In genomic region chr3:71018794-71019193, GRCh38 we compare ENCODE assay signal across 25 cellular contexts.
DNase-seq lines count a peak whose midpoint lies in the region; ATAC-seq lines count a peak whose summit lies in the region.
"Had no signal": no experiment of that assay in that cellular context is flagged by ENCODE, and none has a peak within 500 bp of the region (broad histone marks: within the 10 kb centered on the region; RNA-seq: fewer than 3 reads in every experiment).

No MANE protein-coding gene starts in this region.

- H3K4me1 Mint-ChIP-seq in activated CD4-positive, alpha-beta memory T cell treated with anti-CD3 and anti-CD28 coated beads for 36 hours (ENCODE audit: low read depth) = peaks cover 57% of the 10 kb centered on the region
- H3K4me1 Mint-ChIP-seq in activated CD4-positive, alpha-beta memory T cell treated with anti-CD3 and anti-CD28 coated beads, Interleukin-2, amount 10 ng/mL, durations not matched to agents 7 days and 5 days = peaks cover 2% of the 10 kb centered on the region
- H3K4me1 Mint-ChIP-seq in stimulated activated naive B cell treated with anti-CD40 and anti-IgM and Interleukin-4, amounts not matched to agents 10 μg/mL and 1 μg/mL and 100 μg/mL, for 72 hours = peaks cover 18 to 32% of the 10 kb centered on the region in 2 donors

- no peak overlapping the region for H3K4me3 Mint-ChIP-seq in activated CD4-positive, alpha-beta memory T cell treated with anti-CD3 and anti-CD28 coated beads for 36 hours
- no peak overlapping the region for H3K4me3 Mint-ChIP-seq in activated CD4-positive, alpha-beta memory T cell treated with anti-CD3 and anti-CD28 coated beads, Interleukin-2, amount 10 ng/mL, durations not matched to agents 7 days and 5 days
- no peak overlapping the region for H3K4me3 Mint-ChIP-seq in stimulated activated naive B cell treated with anti-CD40 and anti-IgM and Interleukin-4, amounts not matched to agents 10 μg/mL and 1 μg/mL and 100 μg/mL, for 72 hours
- H3K4me3 Mint-ChIP-seq: activated naive CD8-positive, alpha-beta T cell treated with anti-CD3 and anti-CD28 coated beads, Interleukin-2, amount 10 ng/mL, durations not matched to agents 7 days and 5 days; activated T-cell treated with anti-CD3 and anti-CD28 coated beads, Interleukin-2, amount 50 U/mL, for 4 hours; nephron had no signal

- H3K36me3 Mint-ChIP-seq in activated CD4-positive, alpha-beta memory T cell treated with anti-CD3 and anti-CD28 coated beads for 36 hours = peaks cover 40% of the 10 kb centered on the region
- H3K36me3 Mint-ChIP-seq in activated CD4-positive, alpha-beta memory T cell treated with anti-CD3 and anti-CD28 coated beads, Interleukin-2, amount 10 ng/mL, durations not matched to agents 7 days and 5 days (ENCODE audit: low read depth) = peaks cover 40% of the 10 kb centered on the region
- peaks cover 37 to 56% of the 10 kb centered on the region in 2 donors for H3K36me3 Mint-ChIP-seq in stimulated activated naive B cell treated with anti-CD40 and anti-IgM and Interleukin-4, amounts not matched to agents 10 μg/mL and 1 μg/mL and 100 μg/mL, for 72 hours

- intact Hi-C loops in activated CD4-positive, alpha-beta memory T cell treated with anti-CD3 and anti-CD28 coated beads for 36 hours (cut with micrococcal nuclease) = no loop called here

- peak overlapping the region; percentile 40 for H3K27ac Mint-ChIP-seq in activated CD4-positive, alpha-beta memory T cell treated with anti-CD3 and anti-CD28 coated beads for 36 hours
- H3K27ac Mint-ChIP-seq in activated CD4-positive, alpha-beta memory T cell treated with anti-CD3 and anti-CD28 coated beads, Interleukin-2, amount 10 ng/mL, durations not matched to agents 7 days and 5 days = no peak overlapping the region
- peak overlapping the region; percentile 56 for H3K27ac Mint-ChIP-seq in stimulated activated naive B cell treated with anti-CD40 and anti-IgM and Interleukin-4, amounts not matched to agents 10 μg/mL and 1 μg/mL and 100 μg/mL, for 72 hours
- H3K27ac Mint-ChIP-seq: activated naive CD8-positive, alpha-beta T cell treated with anti-CD3 and anti-CD28 coated beads, Interleukin-2, amount 10 ng/mL, durations not matched to agents 7 days and 5 days; nephron had no signal

- H3K9me3 Mint-ChIP-seq in activated CD4-positive, alpha-beta memory T cell treated with anti-CD3 and anti-CD28 coated beads for 36 hours = peaks cover 13% of the 10 kb centered on the region
- peaks cover 1% of the 10 kb centered on the region for H3K9me3 Mint-ChIP-seq in activated CD4-positive, alpha-beta memory T cell treated with anti-CD3 and anti-CD28 coated beads, Interleukin-2, amount 10 ng/mL, durations not matched to agents 7 days and 5 days
- H3K9me3 Mint-ChIP-seq in stimulated activated naive B cell treated with anti-CD40 and anti-IgM and Interleukin-4, amounts not matched to agents 10 μg/mL and 1 μg/mL and 100 μg/mL, for 72 hours = no peaks in the 10 kb centered on the region
- H3K9me3 Mint-ChIP-seq: activated naive CD8-positive, alpha-beta T cell treated with anti-CD3 and anti-CD28 coated beads, Interleukin-2, amount 10 ng/mL, durations not matched to agents 7 days and 5 days; activated T-cell treated with anti-CD3 and anti-CD28 coated beads, Interleukin-2, amount 50 U/mL, for 4 hours; nephron had no signal

- no peak for DNase-seq in activated CD4-positive, alpha-beta memory T cell treated with anti-CD3 and anti-CD28 coated beads for 36 hours
- DNase-seq in activated CD4-positive, alpha-beta memory T cell treated with anti-CD3 and anti-CD28 coated beads, Interleukin-2, amount 10 ng/mL, durations not matched to agents 7 days and 5 days = no peak
- DNase-seq in amygdala (lab: John Stamatoyannopoulos, UW) (peak in 34 of 56 donors; percentile 2 to 70 (median 32)), inferior parietal cortex (ENCODE audit: extremely low spot score) (peak; percentile 68), NCI-H1694 treated with DMSO at 0.1 percent for 48 hours (lab: John Stamatoyannopoulos, UW) (no peak), DMS 273 treated with DMSO at 0.1 percent for 48 hours (lab: John Stamatoyannopoulos, UW) (no peak)
- no peak for DNase-seq in stimulated activated naive B cell treated with anti-CD40 and anti-IgM and Interleukin-4, amounts not matched to agents 10 μg/mL and 1 μg/mL and 100 μg/mL, for 72 hours
- DNase-seq: 8988T; activated CD4-positive, alpha-beta T cell treated with anti-CD3 and anti-CD28 coated beads, Interleukin-2, amount 50 U/mL, for 48 hours; activated naive CD8-positive, alpha-beta T cell treated with anti-CD3 and anti-CD28 coated beads, Interleukin-2, amount 10 ng/mL, durations not matched to agents 7 days and 5 days; activated T-cell treated with anti-CD3 and anti-CD28 coated beads, Interleukin-2, amount 50 U/mL, for 4 hours; BE2C; Calu3; cortex of kidney; H7; kidney; mesendoderm; NCI-H187 treated with DMSO at 0.1 percent for 48 hours; NCI-H226; OCI-M1; stomach had no signal

- CTCF ChIA-PET in activated CD4-positive, alpha-beta memory T cell treated with anti-CD3 and anti-CD28 coated beads for 36 hours (lab: Charles Lee) = no interaction called here
- CTCF ChIA-PET in activated CD4-positive, alpha-beta memory T cell treated with anti-CD3 and anti-CD28 coated beads, Interleukin-2, amount 10 ng/mL, durations not matched to agents 7 days and 5 days (lab: Charles Lee) = no interaction called here

- no peak for ATAC-seq in stimulated activated naive B cell treated with anti-CD40 and anti-IgM and Interleukin-4, amounts not matched to agents 10 μg/mL and 1 μg/mL and 100 μg/mL, for 72 hours (replicated peaks)
- ATAC-seq in HG03025 (IDR thresholded peaks at IDR 0.05; ENCODE audit: low FRiP score, unreplicated experiment) = no peak
- ATAC-seq: activated T-cell treated with anti-CD3 and anti-CD28 coated beads, Interleukin-2, amount 50 U/mL, for 4 hours; K562; Right ventricle myocardium inferior had no signal

- H3K27me3 Mint-ChIP-seq in activated CD4-positive, alpha-beta memory T cell treated with anti-CD3 and anti-CD28 coated beads for 36 hours = no peaks in the 10 kb centered on the region
- no peaks in the 10 kb centered on the region for H3K27me3 Mint-ChIP-seq in activated CD4-positive, alpha-beta memory T cell treated with anti-CD3 and anti-CD28 coated beads, Interleukin-2, amount 10 ng/mL, durations not matched to agents 7 days and 5 days
- H3K27me3 Mint-ChIP-seq in stimulated activated naive B cell treated with anti-CD40 and anti-IgM and Interleukin-4, amounts not matched to agents 10 μg/mL and 1 μg/mL and 100 μg/mL, for 72 hours = no peaks in the 10 kb centered on the region
- H3K27me3 Mint-ChIP-seq: activated naive CD8-positive, alpha-beta T cell treated with anti-CD3 and anti-CD28 coated beads, Interleukin-2, amount 10 ng/mL, durations not matched to agents 7 days and 5 days had no signal

- POLR2A ChIA-PET in activated CD4-positive, alpha-beta memory T cell treated with anti-CD3 and anti-CD28 coated beads for 36 hours (lab: Charles Lee) = no interaction called here
- POLR2A ChIA-PET in activated CD4-positive, alpha-beta memory T cell treated with anti-CD3 and anti-CD28 coated beads, Interleukin-2, amount 10 ng/mL, durations not matched to agents 7 days and 5 days (lab: Charles Lee) = no interaction called here

Comparison
In these comparisons a context has a peak if more than half of its experiments do, and no peak if none do; other contexts are left out.
1. DNase-seq: peak in amygdala (34 of 56) and inferior parietal cortex (single experiment); none in activated CD4-positive, alpha-beta memory T cell treated with anti-CD3 and anti-CD28 coated beads for 36 hours (single experiment), activated CD4-positive, alpha-beta memory T cell treated with anti-CD3 and anti-CD28 coated beads, Interleukin-2, amount 10 ng/mL, durations not matched to agents 7 days and 5 days (single experiment), stimulated activated naive B cell treated with anti-CD40 and anti-IgM and Interleukin-4, amounts not matched to agents 10 μg/mL and 1 μg/mL and 100 μg/mL, for 72 hours (single experiment), NCI-H1694 treated with DMSO at 0.1 percent for 48 hours (single experiment) and DMS 273 treated with DMSO at 0.1 percent for 48 hours (single experiment).